13 cellular contexts compared by ENCODE assay signal in the genomic region with DNA sequence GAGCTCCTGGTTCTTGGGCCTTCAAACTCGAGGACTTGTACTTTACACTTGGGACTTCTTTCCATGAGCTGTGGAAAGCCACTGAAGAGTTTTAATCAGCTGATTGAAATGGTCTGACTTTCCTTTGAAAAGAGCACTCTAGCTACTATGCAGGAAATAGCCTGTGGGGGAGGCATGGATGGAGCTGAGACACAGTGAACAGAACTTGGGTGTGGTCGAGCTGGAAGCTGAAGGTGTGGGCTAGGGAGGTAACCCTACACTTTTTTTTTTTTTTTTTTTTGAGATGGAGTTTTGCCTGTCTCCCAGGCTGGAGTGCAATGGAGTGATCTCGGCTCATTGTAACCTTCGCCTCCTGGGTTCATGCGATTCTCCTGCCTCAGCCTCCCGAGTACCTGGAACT. TPM values are rescaled to one million over a fixed set of nuclear protein-coding genes. Genes with fewer than 3 reads are reported as not detected.
A peak's percentile ranks its signal among the peaks of the same experiment; 100 is the strongest.
DNase-seq lines count a peak whose midpoint lies in the region; TF ChIP-seq lines count a peak whose summit lies in the region.
"Had no signal": no experiment of that assay in that cellular context is flagged by ENCODE, and none has a peak within 500 bp of the region (broad histone marks: within the 10 kb centered on the region; RNA-seq: fewer than 3 reads in every experiment).

No MANE protein-coding gene starts in this region.

- TF ChIP-seq POLR2A in breast epithelium (IDR thresholded peaks at IDR 0.05): no peak

- H3K9me2 ChIP-seq in PC-9 (ENCODE audit: insufficient read depth): no peaks in the 10 kb centered on the region

- no peaks in the 10 kb centered on the region for H3K36me3 ChIP-seq in mammary epithelial cell (ENCODE audit: insufficient read depth, low read length)
- H3K36me3 ChIP-seq in breast epithelium: no peaks in the 10 kb centered on the region
- H3K36me3 ChIP-seq in PC-9 (ENCODE audit: low read depth): no peaks in the 10 kb centered on the region

- WGBS in mammary epithelial cell (ENCODE audit: low coverage, missing lambda C conversion rate): 95% methylated on average over 5 of the region's 6 CpGs

- no peak overlapping the region for H3K4me2 ChIP-seq in mammary epithelial cell (ENCODE audit: insufficient read depth, low read depth, low read length)
- H3K4me2 ChIP-seq in PC-9: no peak overlapping the region

- H3K9ac ChIP-seq in mammary epithelial cell (ENCODE audit: insufficient read depth, low read length): no peak overlapping the region

- POLR2A ChIA-PET in PC-9 (lab: Charles Lee; ENCODE audit: unreplicated experiment): interaction anchor here (0.6 kb wide), 1 partner anchor 997 kb away, joined by 11 read pairs; no protein-coding TSS in a partner anchor

- H3K9me3 ChIP-seq in mammary epithelial cell (replicated peaks; ENCODE audit: insufficient read depth, low read length) (no peaks in the 10 kb centered on the region), breast epithelium (no peaks in the 10 kb centered on the region), PC-9 (ENCODE audit: insufficient read depth, low read depth) (no peaks in the 10 kb centered on the region)

- H3K27ac ChIP-seq in mammary epithelial cell (ENCODE audit: insufficient read depth, low read depth, low read length) (no peak overlapping the region), breast epithelium (no peak overlapping the region), PC-9 (no peak overlapping the region), dorsolateral prefrontal cortex (no peak overlapping the region)

- dilution Hi-C loops in mammary epithelial cell (cut with HindIII; ENCODE audit: low sequenced_read_pairs): no loop called here

- H3K79me2 ChIP-seq in mammary epithelial cell (ENCODE audit: insufficient read depth, low read length): no peaks in the 10 kb centered on the region
- no peaks in the 10 kb centered on the region for H3K79me2 ChIP-seq in PC-9 (ENCODE audit: low read depth)

- DNase-seq in mammary epithelial cell (peak; percentile 35), breast epithelium (ENCODE audit: low spot score in 2 of 2) (no peak), PC-9 (peak; percentile 50 to 53), epithelial cell of esophagus (ENCODE audit: low read depth) (peak; percentile 48), dorsolateral prefrontal cortex (no peak)
- no peak for DNase-seq in stimulated activated CD4-positive, alpha-beta T cell treated with anti-CD3 and anti-CD28 coated beads, Interleukin-2, amount 100 ng/mL, for 48 hours
- no peak for DNase-seq in activated naive CD4-positive, alpha-beta T cell treated with Interleukin-2 at 50 U/mL for 16 hours
- DNase-seq: C1 segment of cervical spinal cord; CD4-positive, alpha-beta T cell; DMS79; EL; GOT3; H9 had no signal

- in situ Hi-C loops in mammary epithelial cell (cut with MboI; ENCODE audit: low sequenced_read_pairs in 2 of 2): no loop called here

- intact Hi-C loops in mammary epithelial cell (cut with micrococcal nuclease) (no loop called here), breast epithelium (cut with DNase I; ENCODE audit: low total_unique reads) (loop anchor here (10.0 kb wide), 1 partner anchor 1171 kb away; no protein-coding TSS in a partner anchor), PC-9 (cut with micrococcal nuclease; ENCODE audit: unreplicated experiment) (no loop called here), dorsolateral prefrontal cortex (cut with DNase I) (no loop called here)

- TF ChIP-seq CTCF in mammary epithelial cell (conservative IDR thresholded peaks at IDR 0.05 in 1 of 2, IDR thresholded peaks at IDR 0.05 in 1 of 2; ENCODE audit: extremely low read depth in 1 of 2, insufficient read depth in 1 of 2, low read depth in 1 of 2, low read length in 2 of 2): no peak
- no peak for TF ChIP-seq CTCF in breast epithelium (IDR thresholded peaks at IDR 0.05)
- TF ChIP-seq CTCF in PC-9 (conservative IDR thresholded peaks at IDR 0.05): no peak
- no peak for TF ChIP-seq CTCF in epithelial cell of esophagus (IDR thresholded peaks at IDR 0.05; ENCODE audit: insufficient read depth, low read depth, low read length, missing control alignments)
- TF ChIP-seq CTCF in dorsolateral prefrontal cortex (IDR thresholded peaks at IDR 0.05 in 54 of 56, conservative IDR thresholded peaks at IDR 0.05 in 2 of 56; ENCODE audit: low read depth in 1 of 56, partially characterized antibody in 56 of 56): no peak

- H3K27me3 ChIP-seq in mammary epithelial cell (ENCODE audit: insufficient read depth, low read length) (no peaks in the 10 kb centered on the region), breast epithelium (no peaks in the 10 kb centered on the region), PC-9 (ENCODE audit: insufficient read depth, low read depth) (no peaks in the 10 kb centered on the region), dorsolateral prefrontal cortex (no peaks in the 10 kb centered on the region)

- H2AFZ ChIP-seq in mammary epithelial cell (ENCODE audit: low read depth, low read length) (peak overlapping the region; percentile 53), PC-9 (no peak overlapping the region)

- peaks cover 8% of the 10 kb centered on the region for H3K4me1 ChIP-seq in mammary epithelial cell (ENCODE audit: insufficient read depth, low read length)
- H3K4me1 ChIP-seq in breast epithelium: no peaks in the 10 kb centered on the region
- peaks cover 5% of the 10 kb centered on the region; the same call in 1 of the 2 replicates for H3K4me1 ChIP-seq in PC-9 (replicated peaks; ENCODE audit: insufficient read depth)

- H3F3A ChIP-seq in PC-9 (ENCODE audit: insufficient read depth, low read depth): no peaks in the 10 kb centered on the region

- H3K4me3 ChIP-seq in mammary epithelial cell (replicated peaks in 1 of 3; ENCODE audit: insufficient read depth in 1 of 3, low read depth in 2 of 3, low read length in 3 of 3): no peak overlapping the region
- H3K4me3 ChIP-seq in breast epithelium: no peak overlapping the region
- H3K4me3 ChIP-seq in PC-9: no peak overlapping the region
- H3K4me3 ChIP-seq in epithelial cell of esophagus (ENCODE audit: low read length): no peak overlapping the region
- H3K4me3 ChIP-seq in dorsolateral prefrontal cortex: no peak overlapping the region

- CTCF ChIA-PET in mammary epithelial cell (lab: Charles Lee; ENCODE audit: low non-redundant PET): no interaction called here
- CTCF ChIA-PET in PC-9 (lab: Charles Lee): interaction anchor here (0.6 kb wide), 2 partner anchors 536 to 692 kb away, joined by 3 to 6 read pairs; no protein-coding TSS in a partner anchor

- BruUV-seq in mammary epithelial cell (replicated peaks; lab: Mats Ljungman, UMichigan) (no TSS peak), PC-9 (replicated peaks; lab: Mats Ljungman, UMichigan) (no TSS peak)

- H4K20me1 ChIP-seq in mammary epithelial cell (ENCODE audit: insufficient read depth, low read length) (no peaks in the 10 kb centered on the region), PC-9 (ENCODE audit: insufficient read depth) (no peaks in the 10 kb centered on the region)

RNA-seq across cellular contexts. Expression of gene CAPRIN1, which starts 17.5 kb away (rescaled TPM):
- total RNA-seq in mammary epithelial cell (100 to 1,000 TPM; 194 to 217 TPM), breast epithelium (100 to 1,000 TPM; 148 to 198 (median 167) TPM), PC-9 (2021) (258 and 289 TPM in 2 replicates), dorsolateral prefrontal cortex (100 to 1,000 TPM; 117 to 192 (median 159) TPM)
- 184 TPM for polyA plus RNA-seq in mammary epithelial cell
- 258 TPM for polyA minus RNA-seq in mammary epithelial cell

Comparison
In these comparisons a context has a peak if more than half of its experiments do, and no peak if none do; other contexts are left out.
1. DNase-seq: peak in mammary epithelial cell (single experiment), PC-9 (2 of 2) and epithelial cell of esophagus (single experiment); none in breast epithelium (0 of 2), stimulated activated CD4-positive, alpha-beta T cell treated with anti-CD3 and anti-CD28 coated beads, Interleukin-2, amount 100 ng/mL, for 48 hours (0 of 2), dorsolateral prefrontal cortex (0 of 10) and activated naive CD4-positive, alpha-beta T cell treated with Interleukin-2 at 50 U/mL for 16 hours (single experiment).